ENCODE assay signal across 20 cellular contexts in the genomic region with DNA sequence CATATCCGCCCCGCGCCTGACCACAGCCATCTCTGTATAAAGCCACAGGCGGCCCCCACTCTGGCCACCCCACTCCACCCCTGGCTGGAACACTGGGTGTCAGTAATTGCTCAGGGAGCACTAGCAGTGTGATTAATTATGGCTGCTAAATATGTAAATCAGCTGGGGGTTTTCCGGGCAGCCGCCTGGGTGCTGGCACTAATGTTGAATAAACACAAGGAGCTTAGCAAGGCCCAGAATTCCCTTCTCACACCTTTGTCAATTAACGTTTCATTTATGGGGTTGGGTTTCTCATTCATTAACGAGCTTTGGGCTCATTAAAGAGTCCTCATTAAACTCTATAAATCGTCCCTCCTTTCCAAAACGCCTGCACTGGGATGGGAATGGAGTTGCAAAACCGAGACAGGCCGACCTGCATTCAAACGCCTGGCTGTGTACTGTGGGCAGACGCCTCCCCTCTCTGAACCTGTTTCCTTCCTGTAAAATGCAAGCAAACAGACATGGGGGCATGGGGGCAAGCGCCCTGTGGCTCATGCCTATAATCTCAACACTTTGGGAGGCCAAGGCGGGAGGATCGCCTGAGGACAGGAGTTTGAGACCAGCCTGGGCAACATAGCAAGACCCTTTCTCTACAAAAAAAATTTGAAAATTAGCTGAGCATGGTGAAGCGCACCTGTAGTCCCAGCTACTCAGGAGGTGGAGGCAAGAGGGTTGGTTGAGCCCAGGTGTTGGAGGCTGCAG. TPM values are rescaled to one million over a fixed set of nuclear protein-coding genes. Genes with fewer than 3 reads are reported as not detected.
DNase-seq lines count a peak whose midpoint lies in the region; ATAC-seq, FAIRE-seq and TF ChIP-seq lines count a peak whose summit lies in the region.
"Had no signal": no experiment of that assay in that cellular context is flagged by ENCODE, and none has a peak within 500 bp of the region (broad histone marks: within the 10 kb centered on the region; RNA-seq: fewer than 3 reads in every experiment).

No MANE protein-coding gene starts in this region.

- TF ChIP-seq EP300 in K562 (IDR thresholded peaks at IDR 0.05; ENCODE audit: low read length), result no peak

- no peak for FAIRE-seq in K562 (lab: Jason Lieb, UNC)
- FAIRE-seq: HTR-8/SVneo had no signal

- no peaks in the 10 kb centered on the region for H4K20me1 ChIP-seq in OCI-LY3 (ENCODE audit: insufficient read depth, low read length)
- no peaks in the 10 kb centered on the region for H4K20me1 ChIP-seq in K562 (replicated peaks; ENCODE audit: control insufficient read depth, insufficient read depth, low read length)

- in situ Hi-C loops in K562 (cut with MboI), result no loop called here

- TF ChIP-seq POLR2A in K562 (conservative IDR thresholded peaks at IDR 0.05), result no peak

- H3K4me1 ChIP-seq in A673 (ENCODE audit: insufficient read depth, low read length, poor library complexity, severe bottlenecking) (peaks cover 11% of the 10 kb centered on the region), OCI-LY3 (ENCODE audit: low read length) (peaks cover 5% of the 10 kb centered on the region; the same call in 1 of the 2 replicates), K562 (replicated peaks in 1 of 2; ENCODE audit: control insufficient read depth in 2 of 2, insufficient read depth in 2 of 2, low read length in 2 of 2) (no peaks in the 10 kb centered on the region)
- H3K4me1 ChIP-seq: Peyer's patch had no signal

- no peak overlapping the region for H3K4me2 ChIP-seq in OCI-LY3 (ENCODE audit: low read length)
- no peak overlapping the region for H3K4me2 ChIP-seq in K562 (ENCODE audit: insufficient read depth, low read length)

- 5% methylated on average over 18 of the region's 18 CpGs for WGBS in K562 (ENCODE audit: insufficient coverage, low coverage, missing lambda C conversion rate)

- H3K4me1 Mint-ChIP-seq in T-cell, result no peaks in the 10 kb centered on the region

- H3K9me3 ChIP-seq in A673 (ENCODE audit: low read depth, low read length, poor library complexity, severe bottlenecking), result no peaks in the 10 kb centered on the region
- H3K9me3 ChIP-seq in OCI-LY3 (ENCODE audit: insufficient read depth, low read length), result no peaks in the 10 kb centered on the region
- no peaks in the 10 kb centered on the region for H3K9me3 ChIP-seq in K562 (replicated peaks; ENCODE audit: control insufficient read depth, insufficient read depth, low read depth, low read length)
- H3K9me3 ChIP-seq: HAP-1, Peyer's patch had no signal

- H3K79me2 ChIP-seq in OCI-LY3 (ENCODE audit: low read length) (no peaks in the 10 kb centered on the region), K562 (ENCODE audit: control insufficient read depth, insufficient read depth, low read length) (no peaks in the 10 kb centered on the region)

- H3K27ac Mint-ChIP-seq in T-cell, result no peak overlapping the region

- TF ChIP-seq RAD21 in K562 (CRISPR knock-in tag; conservative IDR thresholded peaks at IDR 0.05 in 1 of 2, IDR thresholded peaks at IDR 0.05 in 1 of 2), result no peak

- H3K9me3 Mint-ChIP-seq in T-cell, result no peaks in the 10 kb centered on the region

- POLR2A ChIA-PET in A673 (lab: Charles Lee; ENCODE audit: low non-redundant PET), result no interaction called here
- POLR2A ChIA-PET in K562 (lab: Yijun Ruan, JAX), result interaction anchor here (0.6 to 1.1 kb wide), 3 partner anchors 8 to 152 kb away, joined by 3 read pairs; a partner anchor contains a TSS
- POLR2A ChIA-PET in T-cell (lab: Charles Lee), result no interaction called here

- peak overlapping the region; percentile 58 for H3K27ac ChIP-seq in A673 (ENCODE audit: low read depth, low read length, poor library complexity, severe bottlenecking)
- H3K27ac ChIP-seq in OCI-LY3 (ENCODE audit: low read length), result no peak overlapping the region
- H3K27ac ChIP-seq in K562 (ENCODE audit: extremely low read depth, low read depth, low read length), result no peak overlapping the region
- H3K27ac ChIP-seq: HL-60, Peyer's patch, SK-N-MC had no signal

- CTCF ChIA-PET in A673 (lab: Charles Lee) (interaction anchor here (0.7 kb wide), 1 partner anchor 46 kb away, joined by 6 read pairs; no protein-coding TSS in a partner anchor), K562 (lab: Yijun Ruan, JAX; ENCODE audit: low intra/inter-chr PET ratio) (no interaction called here), T-cell (lab: Charles Lee) (interaction anchor here in 1 of 2 donors (0.6 kb wide), 1 partner anchor 9 kb away, joined by 3 read pairs; no protein-coding TSS in a partner anchor)

- no TSS peak for BruUV-seq in A673 (replicated peaks; lab: Mats Ljungman, UMichigan)
- BruUV-seq in K562 (replicated peaks; lab: Mats Ljungman, UMichigan), result no TSS peak

- no peak overlapping the region for H3K9ac ChIP-seq in OCI-LY3 (ENCODE audit: low read length)
- no peak overlapping the region for H3K9ac ChIP-seq in K562 (ENCODE audit: insufficient read depth in 1 of 2, low read depth in 2 of 2, low read length in 2 of 2)

- TF ChIP-seq CTCF in A673 (conservative IDR thresholded peaks at IDR 0.05; ENCODE audit: low read depth, low read length) (no peak), OCI-LY3 (IDR thresholded peaks at IDR 0.05; ENCODE audit: low read depth, low read length) (no peak), K562 (IDR thresholded peaks at IDR 0.05 in 2 of 3, conservative IDR thresholded peaks at IDR 0.05 in 1 of 3; ENCODE audit: insufficient read depth in 2 of 3, low read depth in 1 of 3, low read length in 3 of 3) (no peak)

- intact Hi-C loops in A673 (cut with micrococcal nuclease; ENCODE audit: unreplicated experiment), result no loop called here
- intact Hi-C loops in K562 (cut with micrococcal nuclease), result no loop called here

- DNase-seq in A673 (ENCODE audit: low spot score) (peak; percentile 60), K562 (ENCODE audit: extremely low read depth in 1 of 4, low spot score in 3 of 4) (no peak), medulla oblongata (ENCODE audit: extremely low spot score) (peak; percentile 43), T-cell (no peak), NCI-H2227 treated with DMSO at 0.1 percent for 48 hours (lab: John Stamatoyannopoulos, UW) (no peak), NCI-H1092 (lab: John Stamatoyannopoulos, UW) (no peak)
- DNase-seq: DMS153, MV-4-11, NCI-H1417 treated with DMSO at 0.1 percent for 48 hours, NCI-H2029 treated with DMSO at 0.1 percent for 48 hours, NCI-H510A, Peyer's patch had no signal

- 0 out of 2 replicates have a peak overlapping the region, but pooled peaks have one; percentile 8 for H2AFZ ChIP-seq in OCI-LY3 (ENCODE audit: low read depth, low read length)
- H2AFZ ChIP-seq in K562 (ENCODE audit: low read depth, low read length), result no peak overlapping the region

- H3K4me3 Mint-ChIP-seq in T-cell, result no peak overlapping the region

- H3K4me3 ChIP-seq in A673 (ENCODE audit: low read depth, low read length, poor library complexity, severe bottlenecking) (no peak overlapping the region), OCI-LY3 (ENCODE audit: low read length) (no peak overlapping the region), K562 (no peak overlapping the region)
- H3K4me3 ChIP-seq: HAP-1, Peyer's patch, SK-N-MC had no signal

- peaks cover 12 to 15% of the 10 kb centered on the region in 2 donors for H3K27me3 Mint-ChIP-seq in T-cell

- H3K36me3 Mint-ChIP-seq in T-cell, result no peaks in the 10 kb centered on the region

- no peaks in the 10 kb centered on the region for H3K9me1 ChIP-seq in K562 (ENCODE audit: control insufficient read depth, insufficient read depth, low read length)

- no peaks in the 10 kb centered on the region for H3K27me3 ChIP-seq in A673 (replicated peaks; ENCODE audit: insufficient read depth, low read depth, low read length, poor library complexity)
- no peaks in the 10 kb centered on the region for H3K27me3 ChIP-seq in OCI-LY3 (ENCODE audit: low read depth, low read length)
- H3K27me3 ChIP-seq in K562 (ENCODE audit: control insufficient read depth in 2 of 2, insufficient read depth in 2 of 2, low read length in 2 of 2), result peaks cover 2 to 23% of the 10 kb centered on the region in 2 experiments
- H3K27me3 ChIP-seq: Peyer's patch had no signal

- ATAC-seq in K562, result no peak
- no peak for ATAC-seq in T-cell (replicated peaks in 1 of 4)
- no peak for ATAC-seq in HG03521 (IDR thresholded peaks at IDR 0.05; ENCODE audit: unreplicated experiment)
- ATAC-seq: Right ventricle myocardium inferior had no signal

- H3K36me3 ChIP-seq in A673 (ENCODE audit: insufficient read depth, low read length, poor library complexity, severe bottlenecking) (no peaks in the 10 kb centered on the region), OCI-LY3 (replicated peaks; ENCODE audit: low read depth, low read length) (no peaks in the 10 kb centered on the region), K562 (ENCODE audit: control insufficient read depth, insufficient read depth, low read length) (no peaks in the 10 kb centered on the region)
- H3K36me3 ChIP-seq: HAP-1, Peyer's patch had no signal

RNA-seq across cellular contexts. Expression of a gene that starts 17.7 kb away (rescaled TPM):
- total RNA-seq in A673 (2021) (106 and 115 TPM in 2 replicates), K562 (2014; rRNA removed) (0.23 TPM in 1 of 2 replicates, not detected in the other), K562 (2014; rRNA removed; fragmentation: Illumina TruSeq; extraction: Trizol) (not detected in 2 replicates), K562 (2015; rRNA removed; fragmentation: Illumina TruSeq; extraction: Trizol) (not detected in 2 replicates), K562 (2021) (0.33 and 0.67 TPM in 2 replicates), T-cell (10 to 100 TPM in 3 of 5 donors, 1 to 10 TPM in 2; 6.0 to 18.0 (median 11.9) TPM)
- total RNA-seq in K562 (2011; cell fraction: chromatin; rRNA removed; ENCODE audit: low replicate concordance), result 0.40 and 2.1 TPM in 2 replicates
- total RNA-seq in K562 (2011; cell fraction: nucleolus; rRNA removed), result 1.8 and 3.2 TPM in 2 replicates
- 1.2 and 2.6 TPM in 2 replicates for total RNA-seq in K562 (2011; cell fraction: nucleoplasm; rRNA removed)
- polyA plus RNA-seq in K562 (2011; rRNA removed) (0.31 and 0.45 TPM in 2 replicates), K562 (2014; fragmentation: Illumina TruSeq; extraction: Trizol) (0.10 and 0.44 TPM in 2 replicates), K562 (2014; fragmentation: Nextera tagmentation; extraction: Ambion mirVana) (not detected), K562 (2014; rRNA removed) (0.17 and 0.53 TPM in 2 replicates)
- polyA plus RNA-seq in K562 (2011; cell fraction: cytosol; rRNA removed), result 0.44 and 1.4 TPM in 2 replicates
- 0.44 and 0.45 TPM in 2 replicates for polyA plus RNA-seq in K562 (2011; cell fraction: nucleus; rRNA removed)
- polyA plus RNA-seq in K562 (2012), result 0.17 and 0.22 TPM in 2 replicates
- polyA minus RNA-seq in K562 (2011; rRNA and poly(A)+ RNA removed), result 0.39 TPM in 1 of 2 replicates, not detected in the other
- polyA minus RNA-seq in K562 (2011; cell fraction: cytosol; rRNA and poly(A)+ RNA removed), result not detected in 2 replicates
- polyA minus RNA-seq in K562 (2011; cell fraction: nucleus; rRNA and poly(A)+ RNA removed), result not detected in 2 replicates

RNA-seq across cellular contexts. Expression of a gene that starts 56.3 kb away (rescaled TPM):
- 6.4 and 6.8 TPM in 2 replicates for total RNA-seq in A673 (2021)
- total RNA-seq in K562 (2011; cell fraction: chromatin; rRNA removed; ENCODE audit: low replicate concordance), result not detected in 2 replicates
- not detected in 2 replicates for total RNA-seq in K562 (2011; cell fraction: nucleolus; rRNA removed)
- not detected in 2 replicates for total RNA-seq in K562 (2011; cell fraction: nucleoplasm; rRNA removed)
- not detected in 2 replicates for total RNA-seq in K562 (2014; rRNA removed)
- total RNA-seq in K562 (2014; rRNA removed; fragmentation: Illumina TruSeq; extraction: Trizol), result not detected in 2 replicates
- not detected in 2 replicates for total RNA-seq in K562 (2015; rRNA removed; fragmentation: Illumina TruSeq; extraction: Trizol)
- 0.02 TPM in 1 of 2 replicates, not detected in the other for total RNA-seq in K562 (2021)
- polyA plus RNA-seq in K562 (2011; rRNA removed), result not detected in 2 replicates
- not detected in 2 replicates for polyA plus RNA-seq in K562 (2011; cell fraction: cytosol; rRNA removed)
- 0.01 and 0.07 TPM in 2 replicates for polyA plus RNA-seq in K562 (2011; cell fraction: nucleus; rRNA removed)
- polyA plus RNA-seq in K562 (2012), result not detected in 2 replicates
- polyA plus RNA-seq in K562 (2014; fragmentation: Illumina TruSeq; extraction: Trizol), result not detected in 2 replicates
- polyA plus RNA-seq in K562 (2014; fragmentation: Nextera tagmentation; extraction: Ambion mirVana), result not detected
- polyA plus RNA-seq in K562 (2014; rRNA removed), result 0.01 TPM in 1 of 2 replicates, not detected in the other
- polyA minus RNA-seq in K562 (2011; rRNA and poly(A)+ RNA removed), result not detected in 2 replicates
- not detected in 2 replicates for polyA minus RNA-seq in K562 (2011; cell fraction: cytosol; rRNA and poly(A)+ RNA removed)
- polyA minus RNA-seq in K562 (2011; cell fraction: nucleus; rRNA and poly(A)+ RNA removed), result not detected in 2 replicates
- 1 to 10 TPM in 3 of 5 donors, under 1 TPM in 2; 0.13 to 3.4 (median 2.2) TPM for total RNA-seq in T-cell

RNA-seq across cellular contexts. Expression of a gene that starts 59.3 kb away (rescaled TPM):
- total RNA-seq in A673 (2021) (not detected in 2 replicates), K562 (2014; rRNA removed) (not detected in 2 replicates), K562 (2014; rRNA removed; fragmentation: Illumina TruSeq; extraction: Trizol) (not detected in 2 replicates), K562 (2015; rRNA removed; fragmentation: Illumina TruSeq; extraction: Trizol) (not detected in 2 replicates), K562 (2021) (not detected in 2 replicates), T-cell (not detected)
- total RNA-seq in K562 (2011; cell fraction: chromatin; rRNA removed; ENCODE audit: low replicate concordance), result not detected in 2 replicates
- not detected in 2 replicates for total RNA-seq in K562 (2011; cell fraction: nucleolus; rRNA removed)
- not detected in 2 replicates for total RNA-seq in K562 (2011; cell fraction: nucleoplasm; rRNA removed)
- polyA plus RNA-seq in K562 (2011; rRNA removed) (not detected in 2 replicates), K562 (2014; fragmentation: Illumina TruSeq; extraction: Trizol) (not detected in 2 replicates), K562 (2014; fragmentation: Nextera tagmentation; extraction: Ambion mirVana) (not detected), K562 (2014; rRNA removed) (not detected in 2 replicates)
- polyA plus RNA-seq in K562 (2011; cell fraction: cytosol; rRNA removed), result not detected in 2 replicates
- polyA plus RNA-seq in K562 (2011; cell fraction: nucleus; rRNA removed), result not detected in 2 replicates
- not detected in 2 replicates for polyA plus RNA-seq in K562 (2012)
- polyA minus RNA-seq in K562 (2011; rRNA and poly(A)+ RNA removed), result not detected in 2 replicates
- not detected in 2 replicates for polyA minus RNA-seq in K562 (2011; cell fraction: cytosol; rRNA and poly(A)+ RNA removed)
- polyA minus RNA-seq in K562 (2011; cell fraction: nucleus; rRNA and poly(A)+ RNA removed), result not detected in 2 replicates
- total RNA-seq: A172, Peyer's patch, Right ventricle myocardium inferior had no signal

Comparison
In these comparisons a context has a peak if more than half of its experiments do, and no peak if none do; other contexts are left out.
1. DNase-seq: peak in A673 (single experiment) and medulla oblongata (single experiment); none in K562 (0 of 4), T-cell (0 of 34), NCI-H2227 treated with DMSO at 0.1 percent for 48 hours (single experiment) and NCI-H1092 (single experiment).